8 cellular contexts compared by ENCODE assay signal in the genomic region with DNA sequence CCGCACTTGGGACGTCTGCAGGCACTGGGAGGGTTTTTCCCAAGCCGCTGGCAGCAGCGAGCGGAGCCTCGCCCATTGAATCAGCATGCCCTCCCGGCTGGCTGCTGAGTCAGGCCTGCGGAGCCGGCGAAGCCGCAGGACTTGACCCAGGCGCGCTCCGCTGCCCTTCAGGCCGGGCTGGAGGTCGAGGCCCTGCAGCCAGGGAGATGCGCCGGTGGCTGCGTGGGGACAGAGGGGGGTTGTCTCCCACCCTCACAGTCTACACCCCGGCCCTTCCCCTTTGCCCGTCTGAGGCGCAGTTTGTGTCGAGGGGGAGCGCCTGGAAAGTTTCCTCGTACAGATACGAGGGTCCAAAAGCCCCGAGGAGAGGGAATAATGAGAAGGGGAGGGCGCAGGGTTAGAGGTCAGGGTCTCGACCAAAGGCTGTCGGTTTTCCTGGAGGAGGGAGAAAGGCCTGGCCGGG. TPM values are rescaled to one million over a fixed set of nuclear protein-coding genes. Genes with fewer than 3 reads are reported as not detected.
DNase-seq lines count a peak whose midpoint lies in the region; ATAC-seq, FAIRE-seq and TF ChIP-seq lines count a peak whose summit lies in the region.

No MANE protein-coding gene starts in this region.

- H3K4me3 ChIP-seq in Panc1 (ENCODE audit: low read depth in 2 of 2, low read length in 2 of 2): peak overlapping the region; percentile 75 to 77
- H3K4me3 ChIP-seq in cardiac fibroblast (replicated peaks in 1 of 2; ENCODE audit: low read depth in 2 of 2, low read length in 2 of 2): peak overlapping the region; percentile 80 to 84
- peak overlapping the region; percentile 88 to 98 (median 97) for H3K4me3 ChIP-seq in keratinocyte (ENCODE audit: control insufficient read depth in 2 of 3, extremely low read depth in 1 of 3, insufficient read depth in 2 of 3, low read depth in 1 of 3, low read length in 3 of 3)
- peak overlapping the region; percentile 85 to 98 for H3K4me3 ChIP-seq in small intestine (ENCODE audit: low read depth in 1 of 2, low read length in 2 of 2)

- TF ChIP-seq POLR2A in GM15510 (IDR thresholded peaks at IDR 0.05; ENCODE audit: borderline replicate concordance, extremely low read depth, insufficient read length): peak; percentile 46

- 4 to 10% (median 7%) methylated on average over 31 of the region's 31 CpGs for WGBS in small intestine, 3 donors

- H3K9me1 ChIP-seq in keratinocyte (ENCODE audit: control insufficient read depth, extremely low read depth, insufficient read depth, low read length): no peaks in the 10 kb centered on the region

- POLR2A ChIA-PET in Panc1 (lab: Charles Lee): interaction anchor here (0.7 kb wide), 2 partner anchors 40 to 169 kb away, joined by 4 to 5 read pairs; no protein-coding TSS in a partner anchor

- FAIRE-seq in keratinocyte (lab: Jason Lieb, UNC) (peak; percentile 48), small intestine (lab: Jason Lieb, UNC) (no peak)

- H4K20me1 ChIP-seq in keratinocyte (ENCODE audit: control insufficient read depth, extremely low read depth, insufficient read depth, low read length): peaks cover 13% of the 10 kb centered on the region

- H3K9ac ChIP-seq in keratinocyte (ENCODE audit: control insufficient read depth, extremely low read depth, insufficient read depth, low read length): peak overlapping the region; percentile 97

- intact Hi-C loops in Panc1 (cut with micrococcal nuclease; ENCODE audit: unreplicated experiment): no loop called here

- in situ Hi-C loops in ACHN (cut with HindIII; ENCODE audit: low pct_ligation_motif_present, low pct_unique_long_range_greater_than_20kb, low sequenced_read_pairs): no loop called here
- in situ Hi-C loops in Panc1 (cut with HindIII; ENCODE audit: low pct_unique_long_range_greater_than_20kb, low sequenced_read_pairs): no loop called here

- peak overlapping the region; percentile 94 for H3K4me2 ChIP-seq in keratinocyte (ENCODE audit: control insufficient read depth, extremely low read depth, insufficient read depth, low read depth, low read length)

- H3K27ac ChIP-seq in Panc1 (ENCODE audit: low read length) (peak overlapping the region; percentile 91), keratinocyte (ENCODE audit: control insufficient read depth, insufficient read depth, low read length) (peak overlapping the region; percentile 97), small intestine (ENCODE audit: low read depth in 1 of 2, low read length in 1 of 2) (peak overlapping the region; percentile 86 to 98)

- no TSS peak for BruUV-seq in Panc1 (replicated peaks; lab: Mats Ljungman, UMichigan)

- H3K79me2 ChIP-seq in keratinocyte (ENCODE audit: control insufficient read depth, insufficient read depth, low read length): peaks cover 43% of the 10 kb centered on the region

- CTCF ChIA-PET in Panc1 (lab: Charles Lee): no interaction called here

- H3K36me3 ChIP-seq in Panc1 (ENCODE audit: control insufficient read depth, insufficient read depth, low read length) (peaks cover 3% of the 10 kb centered on the region), keratinocyte (ENCODE audit: control insufficient read depth in 2 of 2, extremely low read depth in 1 of 2, insufficient read depth in 2 of 2, low read length in 2 of 2) (peaks cover 0 to 2% of the 10 kb centered on the region in 2 experiments), small intestine (ENCODE audit: control insufficient read depth in 2 of 2, insufficient read depth in 2 of 2, low read length in 2 of 2) (no peaks in the 10 kb centered on the region)

- H2AFZ ChIP-seq in keratinocyte (ENCODE audit: control insufficient read depth, low read length): peak overlapping the region; percentile 79

- H3K27me3 ChIP-seq in Panc1 (ENCODE audit: control insufficient read depth, insufficient read depth, low read length) (no peaks in the 10 kb centered on the region), keratinocyte (ENCODE audit: control insufficient read depth, extremely low read depth, insufficient read depth, low read length) (no peaks in the 10 kb centered on the region), small intestine (ENCODE audit: control insufficient read depth in 2 of 2, insufficient read depth in 2 of 2, low read length in 2 of 2) (no peaks in the 10 kb centered on the region)

- dilution Hi-C loops in keratinocyte (cut with MboI; ENCODE audit: extremely low pct_ligation_motif_present, low sequenced_read_pairs): no loop called here

- ATAC-seq in Panc1 (peak; percentile 60), GM19324 (IDR thresholded peaks at IDR 0.05; ENCODE audit: low FRiP score, unreplicated experiment) (no peak)

- peaks cover 14% of the 10 kb centered on the region for H3K4me1 ChIP-seq in Panc1 (ENCODE audit: control insufficient read depth, insufficient read depth, low read length)
- peaks cover 32% of the 10 kb centered on the region for H3K4me1 ChIP-seq in keratinocyte (ENCODE audit: control insufficient read depth, extremely low read depth, insufficient read depth, low read length)
- peaks cover 2 to 3% of the 10 kb centered on the region in 2 donors for H3K4me1 ChIP-seq in small intestine (ENCODE audit: control insufficient read depth in 2 of 2, insufficient read depth in 1 of 2, low read depth in 1 of 2, low read length in 1 of 2)

- no peak for TF ChIP-seq CTCF in Panc1 (IDR thresholded peaks at IDR 0.05)
- no peak for TF ChIP-seq CTCF in cardiac fibroblast (IDR thresholded peaks at IDR 0.05; ENCODE audit: low read depth, low read length)
- no peak for TF ChIP-seq CTCF in keratinocyte (optimal IDR thresholded peaks at IDR 0.05 in 1 of 3, IDR thresholded peaks at IDR 0.05 in 1 of 3, conservative IDR thresholded peaks at IDR 0.05 in 1 of 3; ENCODE audit: extremely low read depth in 1 of 3, insufficient read depth in 2 of 3, low read length in 3 of 3)

- H3K9me3 ChIP-seq in Panc1 (ENCODE audit: control insufficient read depth, insufficient read depth, low read depth, low read length): no peaks in the 10 kb centered on the region
- H3K9me3 ChIP-seq in keratinocyte (ENCODE audit: control insufficient read depth, low read depth, low read length): no peaks in the 10 kb centered on the region
- H3K9me3 ChIP-seq in small intestine (ENCODE audit: control insufficient read depth, low read depth): no peaks in the 10 kb centered on the region

- peak; percentile 83 for DNase-seq in ACHN
- DNase-seq in Panc1 (ENCODE audit: low read depth, low spot score): no peak
- DNase-seq in cardiac fibroblast (ENCODE audit: low read depth in 2 of 2): peak; percentile 75 to 87
- DNase-seq in keratinocyte (ENCODE audit: low read depth, low spot score): no peak
- DNase-seq in small intestine: peak; percentile 82
- no peak for DNase-seq in NCI-H1092 (lab: John Stamatoyannopoulos, UW)

RNA-seq across cellular contexts. Expression of a gene that starts 0.8 kb away (rescaled TPM):
- 98.0 TPM for total RNA-seq in Panc1 (2021; ENCODE audit: unreplicated experiment)
- 95.7 TPM for polyA plus RNA-seq in Panc1 (2012; ENCODE audit: insufficient read length)
- 113 to 130 TPM (median 116 TPM) in 3 replicates for polyA plus RNA-seq in keratinocyte
- 78.8 TPM for polyA plus RNA-seq in keratinocyte (2011; ENCODE audit: low read depth)
- polyA plus RNA-seq in keratinocyte (2011; cell fraction: cytosol; rRNA removed): 85.3 and 98.2 TPM in 2 replicates
- polyA plus RNA-seq in keratinocyte (2011; cell fraction: nucleus; rRNA removed): 375 and 378 TPM in 2 replicates
- polyA plus RNA-seq in keratinocyte (2012; ENCODE audit: low replicate concordance): 94.2 and 94.6 TPM in 2 replicates
- polyA minus RNA-seq in keratinocyte: 56.7 to 136 TPM (median 80.6 TPM) in 3 replicates
- 107 TPM for polyA minus RNA-seq in keratinocyte (2011; cell fraction: cytosol; rRNA and poly(A)+ RNA removed)
- polyA minus RNA-seq in keratinocyte (2011; cell fraction: nucleus; rRNA and poly(A)+ RNA removed): 168 and 243 TPM in 2 replicates
- 10 to 100 TPM; 45.9 to 68.2 (median 66.6) TPM for polyA plus RNA-seq in small intestine

Comparison
In these comparisons a context has a peak if more than half of its experiments do, and no peak if none do; other contexts are left out.
1. DNase-seq: peak in ACHN (single experiment), cardiac fibroblast (2 of 2) and small intestine (single experiment); none in Panc1 (single experiment), keratinocyte (single experiment) and NCI-H1092 (single experiment).
2. Peak in every context shown above with its lines, with median percentiles within 50 percentile points of each other: H3K27ac ChIP-seq and H3K4me3 ChIP-seq.